In genomic region chr20:56437196-56437960, GRCh38 we compare ENCODE assay signal across 27 cellular contexts. TPM values are rescaled to one million over a fixed set of nuclear protein-coding genes. Genes with fewer than 3 reads are reported as not detected.
DNase-seq lines count a peak whose midpoint lies in the region; ATAC-seq, FAIRE-seq and TF ChIP-seq lines count a peak whose summit lies in the region.
"Had no signal": no experiment of that assay in that cellular context is flagged by ENCODE, and none has a peak within 500 bp of the region (broad histone marks: within the 10 kb centered on the region; RNA-seq: fewer than 3 reads in every experiment).

No MANE protein-coding gene starts in this region.

- H2BK120ac ChIP-seq in mesenchymal stem cell (ENCODE audit: low read depth, low read length): no peak overlapping the region

- 90% methylated on average over 17 of the region's 20 CpGs for WGBS in mesenchymal stem cell

- intact Hi-C loops in natural killer cell (cut with micrococcal nuclease): no loop called here
- intact Hi-C loops in activated T-helper 1 cell treated with anti-CD3 and anti-CD28 coated beads, Interleukin-12 subunit alpha, Interleukin-12 subunit beta, Interleukin-2, Interleukin-4 antibody, amounts not matched to agents 30 ng/mL and 10 ng/mL and 1 ng/mL, durations not matched to agents 14 hours and 24 hours and 36 hours (cut with micrococcal nuclease): no loop called here

- H2BK15ac ChIP-seq in mesenchymal stem cell (ENCODE audit: low read depth, poor library complexity, severe bottlenecking): no peak overlapping the region

- no peak for TF ChIP-seq CTCF in natural killer cell (IDR thresholded peaks at IDR 0.05)
- no peak for TF ChIP-seq CTCF in WERI-Rb-1 (IDR thresholded peaks at IDR 0.05; ENCODE audit: low read depth, low read length)

- no peak overlapping the region for H3K14ac ChIP-seq in mesenchymal stem cell (ENCODE audit: low read length in 2 of 2)

- no peaks in the 10 kb centered on the region for H3K79me1 ChIP-seq in mesenchymal stem cell (replicated peaks; ENCODE audit: low read length, poor library complexity, severe bottlenecking)

- H3K18ac ChIP-seq in mesenchymal stem cell (ENCODE audit: low read depth in 1 of 2, low read length in 2 of 2): peak overlapping the region in 1 of 2 experiments; percentile 30

- H3K36me3 Mint-ChIP-seq in natural killer cell treated with Interleukin-12 subunit alpha and Interleukin-12 subunit beta and Interleukin-15 and Interleukin-18, amount 100 ng/mL, for 72 hours: no peaks in the 10 kb centered on the region
- H3K36me3 Mint-ChIP-seq in natural killer cell: no peaks in the 10 kb centered on the region
- peaks cover 27% of the 10 kb centered on the region for H3K36me3 Mint-ChIP-seq in activated T-helper 1 cell treated with anti-CD3 and anti-CD28 coated beads, Interleukin-12 subunit alpha, Interleukin-12 subunit beta, Interleukin-2, Interleukin-4 antibody, amounts not matched to agents 30 ng/mL and 10 ng/mL and 1 ng/mL, durations not matched to agents 14 hours and 24 hours and 36 hours (ENCODE audit: low read depth)

- ATAC-seq in natural killer cell treated with Interleukin-12 subunit alpha and Interleukin-12 subunit beta and Interleukin-15 and Interleukin-18, amount 100 ng/mL, for 72 hours: no peak
- ATAC-seq in natural killer cell (no peak), HG03354 (IDR thresholded peaks at IDR 0.05; ENCODE audit: poor library complexity, severe bottlenecking, unreplicated experiment) (no peak)
- ATAC-seq: HCT116 had no signal

- no peak overlapping the region for H2BK5ac ChIP-seq in mesenchymal stem cell (ENCODE audit: low read depth, low read length, poor library complexity, severe bottlenecking)

- peaks cover 47 to 51% of the 10 kb centered on the region in 2 donors for H3K4me1 Mint-ChIP-seq in natural killer cell treated with Interleukin-12 subunit alpha and Interleukin-12 subunit beta and Interleukin-15 and Interleukin-18, amount 100 ng/mL, for 72 hours (ENCODE audit: low read depth in 2 of 2)
- H3K4me1 Mint-ChIP-seq in natural killer cell: peaks cover 52 to 53% of the 10 kb centered on the region in 2 donors
- peaks cover 72% of the 10 kb centered on the region for H3K4me1 Mint-ChIP-seq in activated T-helper 1 cell treated with anti-CD3 and anti-CD28 coated beads, Interleukin-12 subunit alpha, Interleukin-12 subunit beta, Interleukin-2, Interleukin-4 antibody, amounts not matched to agents 30 ng/mL and 10 ng/mL and 1 ng/mL, durations not matched to agents 14 hours and 24 hours and 36 hours (ENCODE audit: low read depth)

- no peaks in the 10 kb centered on the region for H3K27me3 Mint-ChIP-seq in natural killer cell treated with Interleukin-12 subunit alpha and Interleukin-12 subunit beta and Interleukin-15 and Interleukin-18, amount 100 ng/mL, for 72 hours
- H3K27me3 Mint-ChIP-seq in natural killer cell (ENCODE audit: low read depth in 2 of 2): no peaks in the 10 kb centered on the region
- H3K27me3 Mint-ChIP-seq in activated T-helper 1 cell treated with anti-CD3 and anti-CD28 coated beads, Interleukin-12 subunit alpha, Interleukin-12 subunit beta, Interleukin-2, Interleukin-4 antibody, amounts not matched to agents 30 ng/mL and 10 ng/mL and 1 ng/mL, durations not matched to agents 14 hours and 24 hours and 36 hours (ENCODE audit: insufficient read depth): no peaks in the 10 kb centered on the region
- H3K27me3 Mint-ChIP-seq: activated CD4-positive, alpha-beta T cell treated with anti-CD3 and anti-CD28 coated beads, Interleukin-2, amount 10 ng/mL, durations not matched to agents 7 days and 5 days had no signal

- H2AFZ ChIP-seq in mesenchymal stem cell (ENCODE audit: low read depth, low read length): no peak overlapping the region

- no peak overlapping the region for H3K4me3 Mint-ChIP-seq in natural killer cell treated with Interleukin-12 subunit alpha and Interleukin-12 subunit beta and Interleukin-15 and Interleukin-18, amount 100 ng/mL, for 72 hours
- no peak overlapping the region for H3K4me3 Mint-ChIP-seq in natural killer cell
- H3K4me3 Mint-ChIP-seq in activated T-helper 1 cell treated with anti-CD3 and anti-CD28 coated beads, Interleukin-12 subunit alpha, Interleukin-12 subunit beta, Interleukin-2, Interleukin-4 antibody, amounts not matched to agents 30 ng/mL and 10 ng/mL and 1 ng/mL, durations not matched to agents 14 hours and 24 hours and 36 hours: no peak overlapping the region
- H3K4me3 Mint-ChIP-seq: activated CD4-positive, alpha-beta T cell treated with anti-CD3 and anti-CD28 coated beads, Interleukin-2, amount 10 ng/mL, durations not matched to agents 7 days and 5 days; activated naive CD4-positive, alpha-beta T cell treated with anti-CD3 and anti-CD28 coated beads for 36 hours had no signal

- peak overlapping the region; percentile 77 for H4K91ac ChIP-seq in mesenchymal stem cell (ENCODE audit: low read length)

- H3K27me3 ChIP-seq in mesenchymal stem cell (ENCODE audit: control insufficient read depth in 1 of 2, insufficient read depth in 1 of 2, low read length in 2 of 2) (peaks cover 0 to 4% of the 10 kb centered on the region in 2 experiments), WERI-Rb-1 (ENCODE audit: insufficient read depth, low read depth, severe bottlenecking) (peaks cover 93% of the 10 kb centered on the region)
- H3K27me3 ChIP-seq: testis had no signal

- no peak overlapping the region for H3K9ac ChIP-seq in mesenchymal stem cell (ENCODE audit: low read length)

- no peak for DNase-seq in natural killer cell treated with Interleukin-12 subunit alpha and Interleukin-12 subunit beta and Interleukin-15 and Interleukin-18, amount 100 ng/mL, for 72 hours (ENCODE audit: low spot score)
- no peak for DNase-seq in natural killer cell
- DNase-seq in activated T-helper 1 cell treated with anti-CD3 and anti-CD28 coated beads, Interleukin-12 subunit alpha, Interleukin-12 subunit beta, Interleukin-2, Interleukin-4 antibody, amounts not matched to agents 30 ng/mL and 10 ng/mL and 1 ng/mL, durations not matched to agents 14 hours and 24 hours and 36 hours (ENCODE audit: low spot score): no peak
- no peak for DNase-seq in mesenchymal stem cell
- DNase-seq in urothelium cell line (ENCODE audit: low spot score): no peak
- DNase-seq in WERI-Rb-1: no peak
- no peak for DNase-seq in DMS53 treated with DMSO at 0.1 percent for 48 hours (lab: John Stamatoyannopoulos, UW; ENCODE audit: unreplicated experiment)
- DNase-seq: activated CD4-positive, alpha-beta T cell treated with anti-CD3 and anti-CD28 coated beads, Interleukin-2, amount 10 ng/mL, durations not matched to agents 7 days and 5 days; activated naive CD4-positive, alpha-beta T cell treated with anti-CD3 and anti-CD28 coated beads for 36 hours; anterior cingulate cortex; C1 segment of cervical spinal cord; cortex of kidney; EL; islet precursor cell; NCI-H1105 treated with DMSO at 0.1 percent for 48 hours; NCI-H2029 treated with DMSO at 0.1 percent for 48 hours; NCI-H226; NCI-H748 treated with DMSO at 0.1 percent for 48 hours; stimulated activated CD4-positive, alpha-beta T cell treated with anti-CD3 and anti-CD28 coated beads, Interleukin-2, amount 100 ng/mL, for 24 hours; testis had no signal

- H3K4me2 ChIP-seq in mesenchymal stem cell (ENCODE audit: low read length, poor library complexity, severe bottlenecking): no peak overlapping the region

- H3K4ac ChIP-seq in mesenchymal stem cell (ENCODE audit: low read depth in 1 of 2, low read length in 2 of 2): no peak overlapping the region

- peak overlapping the region; percentile 38 to 56 for H2BK12ac ChIP-seq in mesenchymal stem cell (ENCODE audit: low read length in 2 of 2)

- H3K36me3 ChIP-seq in mesenchymal stem cell (ENCODE audit: control insufficient read depth in 1 of 2, insufficient read depth in 2 of 2, low read depth in 1 of 2, low read length in 2 of 2) (no peaks in the 10 kb centered on the region), WERI-Rb-1 (no peaks in the 10 kb centered on the region)

- peak overlapping the region; percentile 13 to 87 for H3K27ac Mint-ChIP-seq in natural killer cell treated with Interleukin-12 subunit alpha and Interleukin-12 subunit beta and Interleukin-15 and Interleukin-18, amount 100 ng/mL, for 72 hours
- peak overlapping the region in 1 of 2 donors; percentile 33 for H3K27ac Mint-ChIP-seq in natural killer cell
- H3K27ac Mint-ChIP-seq in activated T-helper 1 cell treated with anti-CD3 and anti-CD28 coated beads, Interleukin-12 subunit alpha, Interleukin-12 subunit beta, Interleukin-2, Interleukin-4 antibody, amounts not matched to agents 30 ng/mL and 10 ng/mL and 1 ng/mL, durations not matched to agents 14 hours and 24 hours and 36 hours: peak overlapping the region; percentile 29
- H3K27ac Mint-ChIP-seq: activated CD4-positive, alpha-beta T cell treated with anti-CD3 and anti-CD28 coated beads, Interleukin-2, amount 10 ng/mL, durations not matched to agents 7 days and 5 days; activated naive CD4-positive, alpha-beta T cell treated with anti-CD3 and anti-CD28 coated beads for 36 hours had no signal

- H3K23ac ChIP-seq in mesenchymal stem cell (ENCODE audit: low read length in 2 of 2): no peak overlapping the region

- no peak overlapping the region for H4K8ac ChIP-seq in mesenchymal stem cell (ENCODE audit: low read length)

- H3K4me3 ChIP-seq in mesenchymal stem cell (ENCODE audit: insufficient read depth in 1 of 2, low read depth in 1 of 2, low read length in 2 of 2): no peak overlapping the region
- no peak overlapping the region for H3K4me3 ChIP-seq in WERI-Rb-1 (ENCODE audit: low read depth, low read length)
- H3K4me3 ChIP-seq: skin epidermis, testis had no signal

- peaks cover 6% of the 10 kb centered on the region for H3K4me1 ChIP-seq in mesenchymal stem cell (ENCODE audit: control insufficient read depth, insufficient read depth, low read depth, low read length)
- H3K4me1 ChIP-seq: testis had no signal

- H3K9me3 Mint-ChIP-seq in natural killer cell treated with Interleukin-12 subunit alpha and Interleukin-12 subunit beta and Interleukin-15 and Interleukin-18, amount 100 ng/mL, for 72 hours: no peaks in the 10 kb centered on the region
- H3K9me3 Mint-ChIP-seq in natural killer cell: no peaks in the 10 kb centered on the region
- H3K9me3 Mint-ChIP-seq in activated T-helper 1 cell treated with anti-CD3 and anti-CD28 coated beads, Interleukin-12 subunit alpha, Interleukin-12 subunit beta, Interleukin-2, Interleukin-4 antibody, amounts not matched to agents 30 ng/mL and 10 ng/mL and 1 ng/mL, durations not matched to agents 14 hours and 24 hours and 36 hours: no peaks in the 10 kb centered on the region
- H3K9me3 Mint-ChIP-seq: activated naive CD4-positive, alpha-beta T cell treated with anti-CD3 and anti-CD28 coated beads for 36 hours had no signal

- no peak overlapping the region for H3K27ac ChIP-seq in mesenchymal stem cell (ENCODE audit: low read length, poor library complexity, severe bottlenecking)
- no peak overlapping the region for H3K27ac ChIP-seq in WERI-Rb-1
- H3K27ac ChIP-seq: testis had no signal

- FAIRE-seq in urothelium cell line (lab: Jason Lieb, UNC): peak; percentile 9
- FAIRE-seq: D721Med had no signal

- no peak overlapping the region for H2AK5ac ChIP-seq in mesenchymal stem cell (ENCODE audit: low read length, severe bottlenecking)

- no peaks in the 10 kb centered on the region for H3K9me3 ChIP-seq in mesenchymal stem cell (ENCODE audit: control insufficient read depth, low read length)
- no peaks in the 10 kb centered on the region for H3K9me3 ChIP-seq in WERI-Rb-1 (ENCODE audit: severe bottlenecking)
- H3K9me3 ChIP-seq: testis had no signal

RNA-seq across cellular contexts. Expression of gene CASS4, which starts 25.3 kb away (rescaled TPM):
- 1 to 10 TPM; 1.3 to 4.1 TPM for total RNA-seq in natural killer cell treated with Interleukin-12 subunit alpha and Interleukin-12 subunit beta and Interleukin-15 and Interleukin-18, amount 100 ng/mL, for 72 hours
- 10 to 100 TPM in 2 of 3 donors, 1 to 10 TPM in 1; 9.3 to 13.8 (median 13.4) TPM for total RNA-seq in natural killer cell
- total RNA-seq in activated T-helper 1 cell treated with anti-CD3 and anti-CD28 coated beads, Interleukin-12 subunit alpha, Interleukin-12 subunit beta, Interleukin-2, Interleukin-4 antibody, amounts not matched to agents 30 ng/mL and 10 ng/mL and 1 ng/mL, durations not matched to agents 14 hours and 24 hours and 36 hours: 6.7 and 7.8 TPM in 2 replicates
- 0.14 TPM for polyA plus RNA-seq in mesenchymal stem cell (2013, experiment 1 of 2)
- 0.19 TPM for polyA plus RNA-seq in mesenchymal stem cell (2013, experiment 2 of 2)
- total RNA-seq: MCF 10A, pulmonary artery endothelial cell, SK-MEL-5 had no signal

RNA-seq across cellular contexts. Expression of gene RTF2, which starts 31.0 kb away (rescaled TPM):
- 10 to 100 TPM; 78.5 to 92.2 TPM for total RNA-seq in natural killer cell treated with Interleukin-12 subunit alpha and Interleukin-12 subunit beta and Interleukin-15 and Interleukin-18, amount 100 ng/mL, for 72 hours
- 10 to 100 TPM; 81.5 to 89.1 (median 83.4) TPM for total RNA-seq in natural killer cell
- total RNA-seq in activated T-helper 1 cell treated with anti-CD3 and anti-CD28 coated beads, Interleukin-12 subunit alpha, Interleukin-12 subunit beta, Interleukin-2, Interleukin-4 antibody, amounts not matched to agents 30 ng/mL and 10 ng/mL and 1 ng/mL, durations not matched to agents 14 hours and 24 hours and 36 hours: 106 and 113 TPM in 2 replicates
- polyA plus RNA-seq in mesenchymal stem cell (2013, experiment 1 of 2): 64.8 TPM
- polyA plus RNA-seq in mesenchymal stem cell (2013, experiment 2 of 2): 64.7 TPM

RNA-seq across cellular contexts. Expression of gene CSTF1, which starts 44.9 kb away (rescaled TPM):
- 10 to 100 TPM; 39.6 to 40.1 TPM for total RNA-seq in natural killer cell treated with Interleukin-12 subunit alpha and Interleukin-12 subunit beta and Interleukin-15 and Interleukin-18, amount 100 ng/mL, for 72 hours
- 10 to 100 TPM; 15.8 to 24.3 (median 18.5) TPM for total RNA-seq in natural killer cell
- 55.2 and 60.9 TPM in 2 replicates for total RNA-seq in activated T-helper 1 cell treated with anti-CD3 and anti-CD28 coated beads, Interleukin-12 subunit alpha, Interleukin-12 subunit beta, Interleukin-2, Interleukin-4 antibody, amounts not matched to agents 30 ng/mL and 10 ng/mL and 1 ng/mL, durations not matched to agents 14 hours and 24 hours and 36 hours
- 22.0 TPM for polyA plus RNA-seq in mesenchymal stem cell (2013, experiment 1 of 2)
- 21.8 TPM for polyA plus RNA-seq in mesenchymal stem cell (2013, experiment 2 of 2)

RNA-seq across cellular contexts. Expression of gene AURKA, which starts 45.4 kb away (rescaled TPM):
- total RNA-seq in natural killer cell treated with Interleukin-12 subunit alpha and Interleukin-12 subunit beta and Interleukin-15 and Interleukin-18, amount 100 ng/mL, for 72 hours: 10 to 100 TPM; 45.1 to 80.8 TPM
- total RNA-seq in natural killer cell: 1 to 10 TPM; 1.5 to 2.9 (median 2.0) TPM
- total RNA-seq in activated T-helper 1 cell treated with anti-CD3 and anti-CD28 coated beads, Interleukin-12 subunit alpha, Interleukin-12 subunit beta, Interleukin-2, Interleukin-4 antibody, amounts not matched to agents 30 ng/mL and 10 ng/mL and 1 ng/mL, durations not matched to agents 14 hours and 24 hours and 36 hours: 39.2 and 41.2 TPM in 2 replicates
- 13.9 TPM for polyA plus RNA-seq in mesenchymal stem cell (2013, experiment 1 of 2)
- 13.9 TPM for polyA plus RNA-seq in mesenchymal stem cell (2013, experiment 2 of 2)
